In genomic region chr7:1818581-1819200, GRCh38 we compare ENCODE assay signal across 14 cellular contexts.
DNase-seq lines count a peak whose midpoint lies in the region; ATAC-seq, FAIRE-seq and TF ChIP-seq lines count a peak whose summit lies in the region.
"Had no signal": no experiment of that assay in that cellular context is flagged by ENCODE, and none has a peak within 500 bp of the region (broad histone marks: within the 10 kb centered on the region; RNA-seq: fewer than 3 reads in every experiment).

No MANE protein-coding gene starts in this region.

- BruUV-seq in HepG2 (replicated peaks; lab: Mats Ljungman, UMichigan), result no TSS peak

- H3K4ac ChIP-seq in H9 (ENCODE audit: low read depth, low read length), result no peak overlapping the region

- no peak overlapping the region for H3K4me3 Mint-ChIP-seq in activated CD4-positive, alpha-beta memory T cell treated with anti-CD3 and anti-CD28 coated beads, Interleukin-2, amount 10 ng/mL, durations not matched to agents 7 days and 5 days
- H3K4me3 Mint-ChIP-seq in activated CD4-positive, alpha-beta memory T cell treated with anti-CD3 and anti-CD28 coated beads for 36 hours, result no peak overlapping the region
- no peak overlapping the region for H3K4me3 Mint-ChIP-seq in stimulated activated effector memory CD8-positive, alpha-beta T cell treated with anti-CD3 and anti-CD28 coated beads, Interleukin-12 subunit alpha, Interleukin-12 subunit beta, amount 100 ng/mL, for 72 hours
- no peak overlapping the region for H3K4me3 Mint-ChIP-seq in H9

- H2BK12ac ChIP-seq in H9 (ENCODE audit: insufficient read length, low read depth, low read length), result no peak overlapping the region

- TF ChIP-seq POLR2A in HepG2 (IDR thresholded peaks at IDR 0.05; ENCODE audit: insufficient read depth in 1 of 2, low read depth in 2 of 2, low read length in 2 of 2), result no peak

- no peak for ATAC-seq in HepG2
- no peak for ATAC-seq in stimulated activated effector memory CD8-positive, alpha-beta T cell treated with anti-CD3 and anti-CD28 coated beads, Interleukin-12 subunit alpha, Interleukin-12 subunit beta, amount 100 ng/mL, for 72 hours
- no peak for ATAC-seq in GM21423 (IDR thresholded peaks at IDR 0.05; ENCODE audit: unreplicated experiment)

- H3K23ac ChIP-seq in H9 (ENCODE audit: insufficient read length, low read depth, low read length), result no peak overlapping the region

- CTCF ChIA-PET in activated CD4-positive, alpha-beta memory T cell treated with anti-CD3 and anti-CD28 coated beads, Interleukin-2, amount 10 ng/mL, durations not matched to agents 7 days and 5 days (lab: Charles Lee), result no interaction called here
- CTCF ChIA-PET in activated CD4-positive, alpha-beta memory T cell treated with anti-CD3 and anti-CD28 coated beads for 36 hours (lab: Charles Lee), result no interaction called here
- CTCF ChIA-PET in HepG2 (lab: Yijun Ruan, JAX; ENCODE audit: low intra/inter-chr PET ratio, low total read pairs), result no interaction called here

- H3T11ph ChIP-seq in H9 (ENCODE audit: low read length), result no peak overlapping the region

- no peak overlapping the region for H2AFZ ChIP-seq in HepG2 (ENCODE audit: low read length)
- H2AFZ ChIP-seq in H9 (ENCODE audit: low read length), result no peak overlapping the region

- H4K8ac ChIP-seq in H9 (replicated peaks; ENCODE audit: insufficient read length, low read depth, low read length), result no peak overlapping the region

- H4K91ac ChIP-seq in H9 (ENCODE audit: insufficient read length, low read depth, low read length), result no peak overlapping the region

- intact Hi-C loops in activated CD4-positive, alpha-beta memory T cell treated with anti-CD3 and anti-CD28 coated beads for 36 hours (cut with micrococcal nuclease), result no loop called here
- intact Hi-C loops in HepG2 (cut with micrococcal nuclease; ENCODE audit: unreplicated experiment), result no loop called here

- no peak overlapping the region for H2AK5ac ChIP-seq in H9 (ENCODE audit: insufficient read length, low read length)

- no peak overlapping the region for H2BK120ac ChIP-seq in H9 (ENCODE audit: low read depth, low read length, poor library complexity, severe bottlenecking)

- no peak overlapping the region for H3K9ac ChIP-seq in HepG2 (ENCODE audit: insufficient read depth, low read depth, low read length)
- H3K9ac ChIP-seq in H9 (ENCODE audit: extremely low read depth, insufficient read length, low read length), result no peak overlapping the region

- no peak for TF ChIP-seq RAD21 in HepG2 (CRISPR knock-in tag; IDR thresholded peaks at IDR 0.05)

- no peak overlapping the region for H3K56ac ChIP-seq in H9 (ENCODE audit: insufficient read length, low read depth, low read length)

- H3K79me1 ChIP-seq in H9 (ENCODE audit: insufficient read depth, low read depth, low read length, poor library complexity, severe bottlenecking), result no peaks in the 10 kb centered on the region

- no peak for TF ChIP-seq EP300 in HepG2 (IDR thresholded peaks at IDR 0.05; ENCODE audit: low read depth in 2 of 2, low read length in 2 of 2)
- no peak for TF ChIP-seq EP300 in HepG2 (CRISPR knock-in tag; IDR thresholded peaks at IDR 0.05; ENCODE audit: borderline replicate concordance)

- H3K9me3 ChIP-seq in HepG2 (ENCODE audit: low read length) (no peaks in the 10 kb centered on the region), H9 (ENCODE audit: control insufficient read depth, low read depth, low read length) (no peaks in the 10 kb centered on the region)

- H3K36me3 ChIP-seq in HepG2 (replicated peaks in 1 of 2; ENCODE audit: control insufficient read depth in 1 of 2, insufficient read depth in 2 of 2, low read length in 2 of 2), result no peaks in the 10 kb centered on the region

- H3K27ac Mint-ChIP-seq in activated CD4-positive, alpha-beta memory T cell treated with anti-CD3 and anti-CD28 coated beads, Interleukin-2, amount 10 ng/mL, durations not matched to agents 7 days and 5 days, result no peak overlapping the region
- H3K27ac Mint-ChIP-seq in activated CD4-positive, alpha-beta memory T cell treated with anti-CD3 and anti-CD28 coated beads for 36 hours, result no peak overlapping the region
- H3K27ac Mint-ChIP-seq in stimulated activated effector memory CD8-positive, alpha-beta T cell treated with anti-CD3 and anti-CD28 coated beads, Interleukin-12 subunit alpha, Interleukin-12 subunit beta, amount 100 ng/mL, for 72 hours, result peak overlapping the region; percentile 67
- H3K27ac Mint-ChIP-seq in H9, result no peak overlapping the region

- H3K23me2 ChIP-seq in H9 (ENCODE audit: insufficient read length, low read depth, low read length, poor library complexity, severe bottlenecking), result no peaks in the 10 kb centered on the region

- peak; percentile 8 for DNase-seq in activated CD4-positive, alpha-beta memory T cell treated with anti-CD3 and anti-CD28 coated beads, Interleukin-2, amount 10 ng/mL, durations not matched to agents 7 days and 5 days
- DNase-seq in activated CD4-positive, alpha-beta memory T cell treated with anti-CD3 and anti-CD28 coated beads for 36 hours, result no peak
- DNase-seq in NCI-H2227 (lab: John Stamatoyannopoulos, UW; ENCODE audit: unreplicated experiment), result peak; percentile 42
- no peak for DNase-seq in HepG2 (ENCODE audit: low spot score)
- no peak for DNase-seq in stimulated activated effector memory CD8-positive, alpha-beta T cell treated with anti-CD3 and anti-CD28 coated beads, Interleukin-12 subunit alpha, Interleukin-12 subunit beta, amount 100 ng/mL, for 72 hours (ENCODE audit: low spot score in 2 of 2)
- no peak for DNase-seq in epidermal melanocyte (ENCODE audit: insufficient read length, low spot score)
- no peak for DNase-seq in H9
- DNase-seq: amygdala; DMS53; foreskin fibroblast; NCI-H187; stimulated activated CD4-positive, alpha-beta T cell treated with anti-CD3 and anti-CD28 coated beads, Interleukin-12 subunit alpha, Interleukin-12 subunit beta, amount 100 ng/mL, for 4 hours had no signal

- H3K9me3 Mint-ChIP-seq in activated CD4-positive, alpha-beta memory T cell treated with anti-CD3 and anti-CD28 coated beads, Interleukin-2, amount 10 ng/mL, durations not matched to agents 7 days and 5 days, result no peaks in the 10 kb centered on the region
- no peaks in the 10 kb centered on the region for H3K9me3 Mint-ChIP-seq in activated CD4-positive, alpha-beta memory T cell treated with anti-CD3 and anti-CD28 coated beads for 36 hours
- H3K9me3 Mint-ChIP-seq in stimulated activated effector memory CD8-positive, alpha-beta T cell treated with anti-CD3 and anti-CD28 coated beads, Interleukin-12 subunit alpha, Interleukin-12 subunit beta, amount 100 ng/mL, for 72 hours, result no peaks in the 10 kb centered on the region
- no peaks in the 10 kb centered on the region; a peak in 1 of 5 replicates for H3K9me3 Mint-ChIP-seq in H9

- 90% methylated on average over 21 of the region's 27 CpGs for WGBS in HepG2 (ENCODE audit: low lambda C conversion rate)
- no CpG with 5 or more reads among the region's 27 CpGs for WGBS in H9 (ENCODE audit: extremely low coverage, insufficient read length, low lambda C conversion rate)

- H2BK5ac ChIP-seq in H9 (ENCODE audit: insufficient read length, low read length), result no peak overlapping the region

- peak overlapping the region; percentile 78 for H3K27ac ChIP-seq in HepG2 (ENCODE audit: extremely low read length, insufficient read depth, low read length)
- no peak overlapping the region for H3K27ac ChIP-seq in H9 (ENCODE audit: insufficient read length, low read depth, low read length)

- H2BK15ac ChIP-seq in H9 (ENCODE audit: low read depth, low read length), result no peak overlapping the region

- H3K27me3 Mint-ChIP-seq in activated CD4-positive, alpha-beta memory T cell treated with anti-CD3 and anti-CD28 coated beads, Interleukin-2, amount 10 ng/mL, durations not matched to agents 7 days and 5 days, result peaks cover 14% of the 10 kb centered on the region
- no peaks in the 10 kb centered on the region for H3K27me3 Mint-ChIP-seq in activated CD4-positive, alpha-beta memory T cell treated with anti-CD3 and anti-CD28 coated beads for 36 hours
- no peaks in the 10 kb centered on the region for H3K27me3 Mint-ChIP-seq in H9 (ENCODE audit: low read depth)

- peaks cover 8% of the 10 kb centered on the region for H3K4me1 Mint-ChIP-seq in activated CD4-positive, alpha-beta memory T cell treated with anti-CD3 and anti-CD28 coated beads, Interleukin-2, amount 10 ng/mL, durations not matched to agents 7 days and 5 days
- peaks cover 24% of the 10 kb centered on the region for H3K4me1 Mint-ChIP-seq in activated CD4-positive, alpha-beta memory T cell treated with anti-CD3 and anti-CD28 coated beads for 36 hours (ENCODE audit: low read depth)
- peaks cover 24% of the 10 kb centered on the region for H3K4me1 Mint-ChIP-seq in stimulated activated effector memory CD8-positive, alpha-beta T cell treated with anti-CD3 and anti-CD28 coated beads, Interleukin-12 subunit alpha, Interleukin-12 subunit beta, amount 100 ng/mL, for 72 hours
- peaks cover 10 to 11% of the 10 kb centered on the region in 2 experiments; a peak in 3 of 4 replicates for H3K4me1 Mint-ChIP-seq in H9

- H3K79me2 ChIP-seq in HepG2 (ENCODE audit: insufficient read depth, low read length) (no peaks in the 10 kb centered on the region), H9 (ENCODE audit: insufficient read depth, low read length) (no peaks in the 10 kb centered on the region)

- FAIRE-seq in HepG2 (lab: Jason Lieb, UNC), result no peak
- FAIRE-seq: keratinocyte had no signal

- H3K14ac ChIP-seq in H9 (ENCODE audit: insufficient read depth, low read length), result no peak overlapping the region

- POLR2A ChIA-PET in activated CD4-positive, alpha-beta memory T cell treated with anti-CD3 and anti-CD28 coated beads, Interleukin-2, amount 10 ng/mL, durations not matched to agents 7 days and 5 days (lab: Charles Lee), result no interaction called here
- POLR2A ChIA-PET in activated CD4-positive, alpha-beta memory T cell treated with anti-CD3 and anti-CD28 coated beads for 36 hours (lab: Charles Lee), result no interaction called here
- POLR2A ChIA-PET in HepG2 (lab: Yijun Ruan, JAX), result no interaction called here

- no peaks in the 10 kb centered on the region for H3K27me3 ChIP-seq in HepG2 (ENCODE audit: control insufficient read depth in 1 of 2, insufficient read depth in 2 of 2, low read length in 2 of 2)
- no peaks in the 10 kb centered on the region for H3K27me3 ChIP-seq in H9 (ENCODE audit: insufficient read depth, low read length)

- H3K4me2 ChIP-seq in HepG2 (ENCODE audit: low read depth, low read length) (no peak overlapping the region), H9 (ENCODE audit: insufficient read depth, insufficient read length, low read length) (no peak overlapping the region)

- H4K20me1 ChIP-seq in HepG2 (ENCODE audit: insufficient read depth, low read length), result no peaks in the 10 kb centered on the region
- H4K20me1 ChIP-seq in H9 (ENCODE audit: control insufficient read depth, insufficient read depth, insufficient read length), result no peaks in the 10 kb centered on the region

- peaks cover 28% of the 10 kb centered on the region for H3K4me1 ChIP-seq in HepG2 (ENCODE audit: insufficient read depth, low read length)
- H3K4me1 ChIP-seq in H9 (ENCODE audit: insufficient read depth, low read length), result no peaks in the 10 kb centered on the region

- in situ Hi-C loops in HepG2 (cut with HindIII; ENCODE audit: extremely low pct_ligation_motif_present, low pct_unique_long_range_greater_than_20kb), result no loop called here

- TF ChIP-seq CTCF in HepG2 (CRISPR knock-in tag; IDR thresholded peaks at IDR 0.05), result no peak
- no peak for TF ChIP-seq CTCF in H9 (conservative IDR thresholded peaks at IDR 0.05)

- no peaks in the 10 kb centered on the region for H3K36me3 Mint-ChIP-seq in activated CD4-positive, alpha-beta memory T cell treated with anti-CD3 and anti-CD28 coated beads, Interleukin-2, amount 10 ng/mL, durations not matched to agents 7 days and 5 days (ENCODE audit: low read depth)
- H3K36me3 Mint-ChIP-seq in activated CD4-positive, alpha-beta memory T cell treated with anti-CD3 and anti-CD28 coated beads for 36 hours, result no peaks in the 10 kb centered on the region
- H3K36me3 Mint-ChIP-seq in stimulated activated effector memory CD8-positive, alpha-beta T cell treated with anti-CD3 and anti-CD28 coated beads, Interleukin-12 subunit alpha, Interleukin-12 subunit beta, amount 100 ng/mL, for 72 hours, result no peaks in the 10 kb centered on the region
- no peaks in the 10 kb centered on the region for H3K36me3 Mint-ChIP-seq in H9 (ENCODE audit: insufficient read depth in 1 of 3, low read depth in 3 of 3)

- no peak overlapping the region for H4K5ac ChIP-seq in H9 (ENCODE audit: insufficient read length, low read depth, low read length)

- H3K18ac ChIP-seq in H9 (ENCODE audit: insufficient read length, low read depth, low read length), result no peak overlapping the region

- H3K4me3 ChIP-seq in HepG2 (replicated peaks in 1 of 3; ENCODE audit: insufficient read depth in 1 of 3, low read depth in 2 of 3, low read length in 3 of 3), result no peak overlapping the region

- H2BK20ac ChIP-seq in H9 (ENCODE audit: low read depth, low read length, poor library complexity, severe bottlenecking), result no peak overlapping the region

Comparison
In these comparisons a context has a peak if more than half of its experiments do, and no peak if none do; other contexts are left out.
1. DNase-seq: peak in activated CD4-positive, alpha-beta memory T cell treated with anti-CD3 and anti-CD28 coated beads, Interleukin-2, amount 10 ng/mL, durations not matched to agents 7 days and 5 days (single experiment) and NCI-H2227 (single experiment); none in activated CD4-positive, alpha-beta memory T cell treated with anti-CD3 and anti-CD28 coated beads for 36 hours (single experiment), HepG2 (single experiment), stimulated activated effector memory CD8-positive, alpha-beta T cell treated with anti-CD3 and anti-CD28 coated beads, Interleukin-12 subunit alpha, Interleukin-12 subunit beta, amount 100 ng/mL, for 72 hours (0 of 2), epidermal melanocyte (single experiment) and H9 (single experiment).